15 cellular contexts compared by ENCODE assay signal in the genomic region with DNA sequence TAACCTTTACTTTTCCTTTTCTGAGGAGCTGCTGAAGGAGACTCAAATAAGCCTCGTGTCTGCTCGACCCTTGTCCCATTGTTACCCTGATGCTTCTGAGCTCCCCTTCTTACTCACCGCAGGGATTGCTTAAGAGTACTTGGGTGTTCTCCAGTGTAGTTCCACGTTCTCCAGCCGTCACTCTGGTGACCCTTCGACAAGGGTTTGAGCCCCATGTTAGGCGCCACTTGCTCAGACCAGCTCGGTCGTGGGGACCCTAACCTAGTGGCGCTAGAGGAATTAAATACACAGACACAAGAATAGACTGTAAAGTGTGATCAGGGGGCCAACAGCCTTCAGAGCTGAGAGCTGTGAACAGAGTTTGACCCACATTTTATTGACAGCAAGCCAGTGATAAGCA. TPM values are rescaled to one million over a fixed set of nuclear protein-coding genes. Genes with fewer than 3 reads are reported as not detected.
A peak's percentile ranks its signal among the peaks of the same experiment; 100 is the strongest.
DNase-seq lines count a peak whose midpoint lies in the region; ATAC-seq, FAIRE-seq and TF ChIP-seq lines count a peak whose summit lies in the region.
"Had no signal": no experiment of that assay in that cellular context is flagged by ENCODE, and none has a peak within 500 bp of the region (broad histone marks: within the 10 kb centered on the region; RNA-seq: fewer than 3 reads in every experiment).

No MANE protein-coding gene starts in this region.

- H3K9me3 ChIP-seq in right atrium auricular region: peaks cover 29 to 98% of the 10 kb centered on the region in 2 donors
- peaks cover 87% of the 10 kb centered on the region for H3K9me3 ChIP-seq in psoas muscle

- H3K27ac ChIP-seq in right atrium auricular region (no peak overlapping the region), psoas muscle (no peak overlapping the region)
- H3K27ac ChIP-seq: left lung, ovary, SK-N-MC had no signal

- no peaks in the 10 kb centered on the region for H3K27me3 ChIP-seq in right atrium auricular region
- H3K27me3 ChIP-seq in psoas muscle (ENCODE audit: insufficient read depth in 3 of 3, low read length in 2 of 3): no peaks in the 10 kb centered on the region
- H3K27me3 ChIP-seq: left lung, ovary had no signal

- no peak for TF ChIP-seq CTCF in AG10803 (conservative IDR thresholded peaks at IDR 0.05; ENCODE audit: low read length)
- no peak for TF ChIP-seq CTCF in fibroblast of the aortic adventitia (IDR thresholded peaks at IDR 0.05; ENCODE audit: insufficient read depth, low read length)
- no peak for TF ChIP-seq CTCF in right atrium auricular region (IDR thresholded peaks at IDR 0.05)
- TF ChIP-seq CTCF in psoas muscle (IDR thresholded peaks at IDR 0.05): no peak

- no peak overlapping the region for H3K4me3 ChIP-seq in AG10803 (ENCODE audit: low read length)
- no peak overlapping the region for H3K4me3 ChIP-seq in fibroblast of the aortic adventitia (ENCODE audit: low read depth, low read length)
- H3K4me3 ChIP-seq in right atrium auricular region: no peak overlapping the region
- H3K4me3 ChIP-seq in psoas muscle: no peak overlapping the region
- H3K4me3 ChIP-seq: left lung, ovary, SK-N-MC had no signal

- peak; percentile 12 for DNase-seq in AG10803 (ENCODE audit: low read depth)
- DNase-seq in EH (ENCODE audit: low read depth): peak; percentile 12
- DNase-seq in SK-N-DZ (ENCODE audit: low spot score): peak; percentile 1
- DNase-seq in fibroblast of the aortic adventitia (ENCODE audit: low read depth): peak; percentile 19
- DNase-seq in HTR-8/SVneo (ENCODE audit: insufficient read length, low spot score): no peak
- no peak for DNase-seq in NCI-H1436 treated with DMSO at 0.1 percent for 48 hours (lab: John Stamatoyannopoulos, UW)
- no peak for DNase-seq in right atrium auricular region (ENCODE audit: low spot score)
- DNase-seq in psoas muscle: no peak
- DNase-seq: activated CD4-positive, CD25-positive, alpha-beta regulatory T cell treated with anti-CD3 and anti-CD28 coated beads, Interleukin-2, amount 50 U/mL, for 72 hours; activated naive CD4-positive, alpha-beta T cell treated with anti-CD3 and anti-CD28 coated beads for 36 hours; left lung; NCI-H526 treated with DMSO at 0.1 percent for 48 hours; ovary had no signal

- intact Hi-C loops in psoas muscle (cut with DNase I): no loop called here

- H3K4me1 ChIP-seq in right atrium auricular region: no peaks in the 10 kb centered on the region
- H3K4me1 ChIP-seq in psoas muscle: no peaks in the 10 kb centered on the region
- H3K4me1 ChIP-seq: left lung had no signal

- 96 to 97% (median 97%) methylated on average over 10 of the region's 10 CpGs for WGBS in psoas muscle, 3 donors

- FAIRE-seq in HTR-8/SVneo (lab: Jason Lieb, UNC): no peak
- FAIRE-seq: colon had no signal

- ATAC-seq in psoas muscle: no peak
- ATAC-seq: left lung had no signal

- peaks cover 94% of the 10 kb centered on the region for H3K36me3 ChIP-seq in right atrium auricular region
- peaks cover 33 to 91% of the 10 kb centered on the region in 2 donors for H3K36me3 ChIP-seq in psoas muscle (ENCODE audit: insufficient read depth in 1 of 2, low read depth in 1 of 2)
- H3K36me3 ChIP-seq: ovary had no signal

RNA-seq across cellular contexts. Expression of gene ZNF480, which starts 10.3 kb away (rescaled TPM):
- polyA plus RNA-seq in SK-N-DZ (2014; cell fraction: cytosol; rRNA removed): 4.2 and 4.5 TPM in 2 replicates
- 2.9 and 4.6 TPM in 2 replicates for polyA plus RNA-seq in SK-N-DZ (2014; cell fraction: nucleus; rRNA removed)
- total RNA-seq in fibroblast of the aortic adventitia (ENCODE audit: low replicate concordance) (4.0 and 13.2 TPM in 2 replicates), right atrium auricular region (1 to 10 TPM; 8.6 to 9.2 TPM), psoas muscle (10 to 100 TPM in 1 of 4 donors, 1 to 10 TPM in 3; 6.2 to 10.5 (median 7.0) TPM)
- 1 to 10 TPM; 4.6 to 7.0 (median 5.3) TPM for polyA plus RNA-seq in psoas muscle

RNA-seq across cellular contexts. Expression of gene ZNF610, which starts 28.8 kb away (rescaled TPM):
- polyA plus RNA-seq in SK-N-DZ (2014; cell fraction: cytosol; rRNA removed): 4.0 and 5.4 TPM in 2 replicates
- polyA plus RNA-seq in SK-N-DZ (2014; cell fraction: nucleus; rRNA removed): 4.7 and 5.1 TPM in 2 replicates
- total RNA-seq in fibroblast of the aortic adventitia (ENCODE audit: low replicate concordance): 1.7 and 2.3 TPM in 2 replicates
- total RNA-seq in right atrium auricular region: 1 to 10 TPM; 1.9 to 7.1 TPM
- 1 to 10 TPM in 2 of 4 donors, under 1 TPM in 2; 0.06 to 3.7 (median 1.1) TPM for total RNA-seq in psoas muscle
- polyA plus RNA-seq in psoas muscle: under 1 TPM; 0.10 to 0.62 (median 0.47) TPM

RNA-seq across cellular contexts. Expression of gene ZNF766, which starts 37.9 kb away (rescaled TPM):
- polyA plus RNA-seq in SK-N-DZ (2014; cell fraction: cytosol; rRNA removed): 7.4 and 9.8 TPM in 2 replicates
- 2.8 and 3.8 TPM in 2 replicates for polyA plus RNA-seq in SK-N-DZ (2014; cell fraction: nucleus; rRNA removed)
- total RNA-seq in fibroblast of the aortic adventitia (ENCODE audit: low replicate concordance) (12.8 and 13.9 TPM in 2 replicates), right atrium auricular region (1 to 10 TPM; 4.1 to 5.0 TPM), psoas muscle (10 to 100 TPM in 2 of 4 donors, 1 to 10 TPM in 2; 6.3 to 10.4 (median 8.8) TPM)
- polyA plus RNA-seq in psoas muscle: 10 to 100 TPM in 1 of 3 donors, 1 to 10 TPM in 2; 3.6 to 10.7 (median 3.8) TPM

Comparison
In these comparisons a context has a peak if more than half of its experiments do, and no peak if none do; other contexts are left out.
1. DNase-seq: peak in AG10803 (single experiment), EH (single experiment), SK-N-DZ (single experiment) and fibroblast of the aortic adventitia (single experiment); none in HTR-8/SVneo (single experiment), NCI-H1436 treated with DMSO at 0.1 percent for 48 hours (single experiment), right atrium auricular region (single experiment) and psoas muscle (0 of 2).